ENCODE assay signal across 2 cellular contexts in genomic region chr15:74959643-74959939, GRCh38.
TF ChIP-seq lines count a peak whose summit lies in the region.

No MANE protein-coding gene starts in this region.

TF ChIP-seq in H1, 55 proteins besides CTCF, POLR2A, EP300 and RAD21:
- TF ChIP-seq GABPA (IDR thresholded peaks at IDR 0.05; ENCODE audit: borderline replicate concordance, insufficient read depth, low read length) (no peak), SP1 (IDR thresholded peaks at IDR 0.05; ENCODE audit: low read depth, low read length) (no peak), TAF7 (optimal IDR thresholded peaks at IDR 0.05; ENCODE audit: borderline replicate concordance, low read depth, low read length) (no peak), CREB1 (IDR thresholded peaks at IDR 0.05) (no peak), SRF (IDR thresholded peaks at IDR 0.05; ENCODE audit: low read depth, low read length) (no peak), SIN3A (conservative IDR thresholded peaks at IDR 0.05 in 1 of 2, IDR thresholded peaks at IDR 0.05 in 1 of 2; ENCODE audit: low read depth in 1 of 2, low read length in 2 of 2) (no peak)
TF ChIP-seq in H1: peak in this region for 0.

TF ChIP-seq in neural cell, 6 proteins besides CTCF, POLR2A, EP300 and RAD21:
- TF ChIP-seq, protein P1, sequence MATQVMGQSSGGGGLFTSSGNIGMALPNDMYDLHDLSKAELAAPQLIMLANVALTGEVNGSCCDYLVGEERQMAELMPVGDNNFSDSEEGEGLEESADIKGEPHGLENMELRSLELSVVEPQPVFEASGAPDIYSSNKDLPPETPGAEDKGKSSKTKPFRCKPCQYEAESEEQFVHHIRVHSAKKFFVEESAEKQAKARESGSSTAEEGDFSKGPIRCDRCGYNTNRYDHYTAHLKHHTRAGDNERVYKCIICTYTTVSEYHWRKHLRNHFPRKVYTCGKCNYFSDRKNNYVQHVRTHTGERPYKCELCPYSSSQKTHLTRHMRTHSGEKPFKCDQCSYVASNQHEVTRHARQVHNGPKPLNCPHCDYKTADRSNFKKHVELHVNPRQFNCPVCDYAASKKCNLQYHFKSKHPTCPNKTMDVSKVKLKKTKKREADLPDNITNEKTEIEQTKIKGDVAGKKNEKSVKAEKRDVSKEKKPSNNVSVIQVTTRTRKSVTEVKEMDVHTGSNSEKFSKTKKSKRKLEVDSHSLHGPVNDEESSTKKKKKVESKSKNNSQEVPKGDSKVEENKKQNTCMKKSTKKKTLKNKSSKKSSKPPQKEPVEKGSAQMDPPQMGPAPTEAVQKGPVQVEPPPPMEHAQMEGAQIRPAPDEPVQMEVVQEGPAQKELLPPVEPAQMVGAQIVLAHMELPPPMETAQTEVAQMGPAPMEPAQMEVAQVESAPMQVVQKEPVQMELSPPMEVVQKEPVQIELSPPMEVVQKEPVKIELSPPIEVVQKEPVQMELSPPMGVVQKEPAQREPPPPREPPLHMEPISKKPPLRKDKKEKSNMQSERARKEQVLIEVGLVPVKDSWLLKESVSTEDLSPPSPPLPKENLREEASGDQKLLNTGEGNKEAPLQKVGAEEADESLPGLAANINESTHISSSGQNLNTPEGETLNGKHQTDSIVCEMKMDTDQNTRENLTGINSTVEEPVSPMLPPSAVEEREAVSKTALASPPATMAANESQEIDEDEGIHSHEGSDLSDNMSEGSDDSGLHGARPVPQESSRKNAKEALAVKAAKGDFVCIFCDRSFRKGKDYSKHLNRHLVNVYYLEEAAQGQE (IDR thresholded peaks at IDR 0.05; ENCODE audit: borderline replicate concordance), result no peak
- TF ChIP-seq SMC3 (conservative IDR thresholded peaks at IDR 0.05; ENCODE audit: poor library complexity) (no peak), POLR2AphosphoS5 (IDR thresholded peaks at IDR 0.05) (no peak), EZH2 (IDR thresholded peaks at IDR 0.05; ENCODE audit: borderline replicate concordance, insufficient read depth, low read length, poor library complexity, severe bottlenecking) (no peak), MXI1 (conservative IDR thresholded peaks at IDR 0.05; ENCODE audit: poor library complexity, severe bottlenecking) (no peak), TAF1 (IDR thresholded peaks at IDR 0.05; ENCODE audit: low read depth) (no peak)
TF ChIP-seq in neural cell: peak in this region for 0.
